In the genomic region with DNA sequence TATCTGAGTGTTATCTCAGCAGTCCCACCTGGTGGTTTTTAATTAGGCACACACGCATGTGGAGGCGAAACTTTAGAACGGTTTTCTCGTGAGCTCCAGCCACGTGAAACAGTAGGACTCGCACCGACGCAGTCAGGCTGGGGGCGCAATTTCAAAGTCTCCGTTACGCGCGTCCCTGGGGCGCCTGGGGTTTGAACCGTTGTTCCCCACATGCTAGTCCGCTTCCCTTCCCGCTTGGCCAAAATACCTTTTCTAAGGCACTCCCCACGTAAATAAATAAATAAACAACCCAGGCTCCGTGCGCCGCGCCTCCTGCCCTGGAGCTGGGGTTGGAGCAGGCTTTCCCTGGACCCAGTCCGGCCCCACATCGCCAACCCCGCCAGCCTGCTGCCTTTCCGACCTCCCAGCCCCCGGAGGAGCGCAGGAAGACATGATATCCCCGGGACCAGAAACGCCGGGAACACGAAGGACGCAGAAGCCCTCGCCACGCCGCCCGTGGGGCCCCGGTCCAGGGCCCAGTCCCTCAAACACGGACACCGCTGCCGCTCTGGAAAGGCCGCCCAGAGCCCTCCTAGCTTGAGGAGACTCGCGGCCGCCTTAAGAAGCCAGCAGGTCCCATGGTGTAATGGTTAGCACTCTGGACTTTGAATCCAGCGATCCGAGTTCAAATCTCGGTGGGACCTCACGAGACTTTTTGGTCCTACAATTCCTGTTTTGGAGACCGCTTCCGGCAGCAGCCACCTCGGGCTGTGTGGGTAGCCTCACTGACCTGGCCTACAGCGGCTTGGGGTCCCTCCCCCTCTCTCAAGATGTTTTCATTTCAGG, we compare ENCODE assay signal across 1 cellular context.
A peak's percentile ranks its signal among the peaks of the same experiment; 100 is the strongest.
TF ChIP-seq lines count a peak whose summit lies in the region.

No MANE protein-coding gene starts in this region.

TF ChIP-seq in GM12878, 131 proteins besides CTCF, POLR2A, EP300 and RAD21 (continued from another document and continues in another):
- TF ChIP-seq, protein P1, sequence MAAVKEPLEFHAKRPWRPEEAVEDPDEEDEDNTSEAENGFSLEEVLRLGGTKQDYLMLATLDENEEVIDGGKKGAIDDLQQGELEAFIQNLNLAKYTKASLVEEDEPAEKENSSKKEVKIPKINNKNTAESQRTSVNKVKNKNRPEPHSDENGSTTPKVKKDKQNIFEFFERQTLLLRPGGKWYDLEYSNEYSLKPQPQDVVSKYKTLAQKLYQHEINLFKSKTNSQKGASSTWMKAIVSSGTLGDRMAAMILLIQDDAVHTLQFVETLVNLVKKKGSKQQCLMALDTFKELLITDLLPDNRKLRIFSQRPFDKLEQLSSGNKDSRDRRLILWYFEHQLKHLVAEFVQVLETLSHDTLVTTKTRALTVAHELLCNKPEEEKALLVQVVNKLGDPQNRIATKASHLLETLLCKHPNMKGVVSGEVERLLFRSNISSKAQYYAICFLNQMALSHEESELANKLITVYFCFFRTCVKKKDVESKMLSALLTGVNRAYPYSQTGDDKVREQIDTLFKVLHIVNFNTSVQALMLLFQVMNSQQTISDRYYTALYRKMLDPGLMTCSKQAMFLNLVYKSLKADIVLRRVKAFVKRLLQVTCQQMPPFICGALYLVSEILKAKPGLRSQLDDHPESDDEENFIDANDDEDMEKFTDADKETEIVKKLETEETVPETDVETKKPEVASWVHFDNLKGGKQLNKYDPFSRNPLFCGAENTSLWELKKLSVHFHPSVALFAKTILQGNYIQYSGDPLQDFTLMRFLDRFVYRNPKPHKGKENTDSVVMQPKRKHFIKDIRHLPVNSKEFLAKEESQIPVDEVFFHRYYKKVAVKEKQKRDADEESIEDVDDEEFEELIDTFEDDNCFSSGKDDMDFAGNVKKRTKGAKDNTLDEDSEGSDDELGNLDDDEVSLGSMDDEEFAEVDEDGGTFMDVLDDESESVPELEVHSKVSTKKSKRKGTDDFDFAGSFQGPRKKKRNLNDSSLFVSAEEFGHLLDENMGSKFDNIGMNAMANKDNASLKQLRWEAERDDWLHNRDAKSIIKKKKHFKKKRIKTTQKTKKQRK (IDR thresholded peaks at IDR 0.05; ENCODE audit: low read depth, low read length) = no peak
- TF ChIP-seq, protein P2, sequence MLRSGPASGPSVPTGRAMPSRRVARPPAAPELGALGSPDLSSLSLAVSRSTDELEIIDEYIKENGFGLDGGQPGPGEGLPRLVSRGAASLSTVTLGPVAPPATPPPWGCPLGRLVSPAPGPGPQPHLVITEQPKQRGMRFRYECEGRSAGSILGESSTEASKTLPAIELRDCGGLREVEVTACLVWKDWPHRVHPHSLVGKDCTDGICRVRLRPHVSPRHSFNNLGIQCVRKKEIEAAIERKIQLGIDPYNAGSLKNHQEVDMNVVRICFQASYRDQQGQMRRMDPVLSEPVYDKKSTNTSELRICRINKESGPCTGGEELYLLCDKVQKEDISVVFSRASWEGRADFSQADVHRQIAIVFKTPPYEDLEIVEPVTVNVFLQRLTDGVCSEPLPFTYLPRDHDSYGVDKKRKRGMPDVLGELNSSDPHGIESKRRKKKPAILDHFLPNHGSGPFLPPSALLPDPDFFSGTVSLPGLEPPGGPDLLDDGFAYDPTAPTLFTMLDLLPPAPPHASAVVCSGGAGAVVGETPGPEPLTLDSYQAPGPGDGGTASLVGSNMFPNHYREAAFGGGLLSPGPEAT (IDR thresholded peaks at IDR 0.05; ENCODE audit: low read depth) = no peak
- TF ChIP-seq SUZ12 (IDR thresholded peaks at IDR 0.05; ENCODE audit: unreplicated experiment) = no peak
- peak; percentile 99 for TF ChIP-seq TARDBP (IDR thresholded peaks at IDR 0.05; ENCODE audit: borderline replicate concordance)
- no peak; the same call in 1 of the 2 replicates for TF ChIP-seq TCF7 (IDR thresholded peaks at IDR 0.05; ENCODE audit: borderline replicate concordance)
- peak; percentile 74 for TF ChIP-seq KLF5 (IDR thresholded peaks at IDR 0.05; ENCODE audit: partially characterized antibody)
- 0 out of 2 replicates have a peak, but pooled peaks have one; percentile 8 for TF ChIP-seq TCF12 (IDR thresholded peaks at IDR 0.05; ENCODE audit: low read depth, low read length)
- peak; percentile 53 for TF ChIP-seq IRF4 (IDR thresholded peaks at IDR 0.05; ENCODE audit: low read depth, low read length)
- TF ChIP-seq ZNF274 (IDR thresholded peaks at IDR 0.05; ENCODE audit: insufficient read depth, insufficient read length) = no peak
- 0 out of 2 replicates have a peak, but pooled peaks have one; percentile 87 for TF ChIP-seq CHD1 (IDR thresholded peaks at IDR 0.05; ENCODE audit: low read depth, low read length)
- peak; percentile 2 for TF ChIP-seq SP1 (IDR thresholded peaks at IDR 0.05; ENCODE audit: low read depth, low read length)
- TF ChIP-seq, protein P3, sequence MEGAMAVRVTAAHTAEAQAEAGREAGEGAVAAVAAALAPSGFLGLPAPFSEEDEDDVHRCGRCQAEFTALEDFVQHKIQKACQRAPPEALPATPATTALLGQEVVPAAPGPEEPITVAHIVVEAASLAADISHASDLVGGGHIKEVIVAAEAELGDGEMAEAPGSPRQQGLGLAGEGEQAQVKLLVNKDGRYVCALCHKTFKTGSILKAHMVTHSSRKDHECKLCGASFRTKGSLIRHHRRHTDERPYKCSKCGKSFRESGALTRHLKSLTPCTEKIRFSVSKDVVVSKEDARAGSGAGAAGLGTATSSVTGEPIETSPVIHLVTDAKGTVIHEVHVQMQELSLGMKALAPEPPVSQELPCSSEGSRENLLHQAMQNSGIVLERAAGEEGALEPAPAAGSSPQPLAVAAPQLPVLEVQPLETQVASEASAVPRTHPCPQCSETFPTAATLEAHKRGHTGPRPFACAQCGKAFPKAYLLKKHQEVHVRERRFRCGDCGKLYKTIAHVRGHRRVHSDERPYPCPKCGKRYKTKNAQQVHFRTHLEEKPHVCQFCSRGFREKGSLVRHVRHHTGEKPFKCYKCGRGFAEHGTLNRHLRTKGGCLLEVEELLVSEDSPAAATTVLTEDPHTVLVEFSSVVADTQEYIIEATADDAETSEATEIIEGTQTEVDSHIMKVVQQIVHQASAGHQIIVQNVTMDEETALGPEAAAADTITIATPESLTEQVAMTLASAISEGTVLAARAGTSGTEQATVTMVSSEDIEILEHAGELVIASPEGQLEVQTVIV (IDR thresholded peaks at IDR 0.05; ENCODE audit: borderline replicate concordance, partially characterized antibody) = no peak
- TF ChIP-seq HDAC2 (IDR thresholded peaks at IDR 0.05) = 0 out of 2 replicates have a peak, but pooled peaks have one; percentile 63
- TF ChIP-seq REST (IDR thresholded peaks at IDR 0.05; ENCODE audit: low read depth, low read length) = no peak
- no peak for TF ChIP-seq NFYA (IDR thresholded peaks at IDR 0.05; ENCODE audit: borderline replicate concordance, low read depth, low read length)
- TF ChIP-seq NR2C2 (IDR thresholded peaks at IDR 0.05; ENCODE audit: borderline replicate concordance, control insufficient read depth, insufficient read length, low read depth) = no peak
- TF ChIP-seq, protein P4, sequence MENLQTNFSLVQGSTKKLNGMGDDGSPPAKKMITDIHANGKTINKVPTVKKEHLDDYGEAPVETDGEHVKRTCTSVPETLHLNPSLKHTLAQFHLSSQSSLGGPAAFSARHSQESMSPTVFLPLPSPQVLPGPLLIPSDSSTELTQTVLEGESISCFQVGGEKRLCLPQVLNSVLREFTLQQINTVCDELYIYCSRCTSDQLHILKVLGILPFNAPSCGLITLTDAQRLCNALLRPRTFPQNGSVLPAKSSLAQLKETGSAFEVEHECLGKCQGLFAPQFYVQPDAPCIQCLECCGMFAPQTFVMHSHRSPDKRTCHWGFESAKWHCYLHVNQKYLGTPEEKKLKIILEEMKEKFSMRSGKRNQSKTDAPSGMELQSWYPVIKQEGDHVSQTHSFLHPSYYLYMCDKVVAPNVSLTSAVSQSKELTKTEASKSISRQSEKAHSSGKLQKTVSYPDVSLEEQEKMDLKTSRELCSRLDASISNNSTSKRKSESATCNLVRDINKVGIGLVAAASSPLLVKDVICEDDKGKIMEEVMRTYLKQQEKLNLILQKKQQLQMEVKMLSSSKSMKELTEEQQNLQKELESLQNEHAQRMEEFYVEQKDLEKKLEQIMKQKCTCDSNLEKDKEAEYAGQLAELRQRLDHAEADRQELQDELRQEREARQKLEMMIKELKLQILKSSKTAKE (IDR thresholded peaks at IDR 0.05; ENCODE audit: low read depth, poor library complexity, severe bottlenecking) = peak; percentile 75
- peak; percentile 60; the same call in 1 of the 2 replicates for TF ChIP-seq CBX5 (IDR thresholded peaks at IDR 0.05; ENCODE audit: low read depth)
- TF ChIP-seq IKZF2 (IDR thresholded peaks at IDR 0.05) = peak; percentile 58 to 73
- TF ChIP-seq SRF (IDR thresholded peaks at IDR 0.05; ENCODE audit: low read depth in 2 of 2, low read length in 2 of 2) = peak; percentile 91 to 96
- TF ChIP-seq TBL1XR1 (IDR thresholded peaks at IDR 0.05; ENCODE audit: low read depth, low read length) = peak; percentile 98
- peak; percentile 93; the same call in 1 of the 2 replicates for TF ChIP-seq ZNF207 (IDR thresholded peaks at IDR 0.05; ENCODE audit: borderline replicate concordance)
- TF ChIP-seq HSF1 (IDR thresholded peaks at IDR 0.05; ENCODE audit: low read depth, low read length) = no peak
- TF ChIP-seq CEBPB (IDR thresholded peaks at IDR 0.05; ENCODE audit: borderline replicate concordance in 1 of 2, low read depth in 2 of 2, low read length in 2 of 2) = no peak
- no peak for TF ChIP-seq ZBTB4 (CRISPR knock-in tag; IDR thresholded peaks at IDR 0.05)
- TF ChIP-seq SREBF2 (IDR thresholded peaks at IDR 0.05; ENCODE audit: low read length) = peak; percentile 98
